Comparison of ENCODE assay signal across 16 cellular contexts in genomic region chr3:42119558-42120355, GRCh38. TPM values are rescaled to one million over a fixed set of nuclear protein-coding genes. Genes with fewer than 3 reads are reported as not detected.
DNase-seq lines count a peak whose midpoint lies in the region; ATAC-seq, FAIRE-seq and TF ChIP-seq lines count a peak whose summit lies in the region.
"Had no signal": no experiment of that assay in that cellular context is flagged by ENCODE, and none has a peak within 500 bp of the region (broad histone marks: within the 10 kb centered on the region; RNA-seq: fewer than 3 reads in every experiment).

No MANE protein-coding gene starts in this region.

- no TSS peak for BruUV-seq in MCF 10A (replicated peaks; lab: Mats Ljungman, UMichigan)

- H3K27ac ChIP-seq in breast epithelium = peak overlapping the region; percentile 70 to 81
- peak overlapping the region; percentile 23 for H3K27ac ChIP-seq in keratinocyte (ENCODE audit: control insufficient read depth, insufficient read depth, low read length)
- peak overlapping the region in 3 of 4 donors; percentile 31 to 58 (median 36) for H3K27ac ChIP-seq in upper lobe of left lung

- peaks cover 6% of the 10 kb centered on the region for H3K36me3 Mint-ChIP-seq in MCF 10A (ENCODE audit: insufficient read depth, unreplicated experiment)
- H3K36me3 Mint-ChIP-seq in activated naive CD8-positive, alpha-beta T cell treated with anti-CD3 and anti-CD28 coated beads, Interleukin-2, amount 50 U/mL, for 24 hours (ENCODE audit: low read depth) = peaks cover 6% of the 10 kb centered on the region

- no peaks in the 10 kb centered on the region for H3K9me3 ChIP-seq in breast epithelium
- no peaks in the 10 kb centered on the region for H3K9me3 ChIP-seq in keratinocyte (ENCODE audit: control insufficient read depth, low read depth, low read length)
- H3K9me3 ChIP-seq in upper lobe of left lung = no peaks in the 10 kb centered on the region

- H3K4me3 ChIP-seq in breast epithelium = no peak overlapping the region
- no peak overlapping the region for H3K4me3 ChIP-seq in keratinocyte (ENCODE audit: control insufficient read depth in 2 of 3, extremely low read depth in 1 of 3, insufficient read depth in 2 of 3, low read depth in 1 of 3, low read length in 3 of 3)
- no peak overlapping the region for H3K4me3 ChIP-seq in upper lobe of left lung
- H3K4me3 ChIP-seq: dorsolateral prefrontal cortex had no signal

- WGBS in upper lobe of left lung, 2 donors = 59 to 65% methylated on average over 7 of the region's 7 CpGs

- H3K27ac Mint-ChIP-seq in MCF 10A (ENCODE audit: low read depth, unreplicated experiment) = no peak overlapping the region
- H3K27ac Mint-ChIP-seq in activated naive CD8-positive, alpha-beta T cell treated with anti-CD3 and anti-CD28 coated beads, Interleukin-2, amount 50 U/mL, for 24 hours = no peak overlapping the region

- H3K9ac ChIP-seq in keratinocyte (ENCODE audit: control insufficient read depth, extremely low read depth, insufficient read depth, low read length) = no peak overlapping the region

- TF ChIP-seq CTCF in breast epithelium (IDR thresholded peaks at IDR 0.05) (no peak), MCF 10A (IDR thresholded peaks at IDR 0.05; ENCODE audit: unreplicated experiment) (no peak), keratinocyte (optimal IDR thresholded peaks at IDR 0.05 in 1 of 3, IDR thresholded peaks at IDR 0.05 in 1 of 3, conservative IDR thresholded peaks at IDR 0.05 in 1 of 3; ENCODE audit: extremely low read depth in 1 of 3, insufficient read depth in 2 of 3, low read length in 3 of 3) (no peak), upper lobe of left lung (IDR thresholded peaks at IDR 0.05) (no peak)

- no peak overlapping the region for H3K4me3 Mint-ChIP-seq in MCF 10A (ENCODE audit: unreplicated experiment)
- H3K4me3 Mint-ChIP-seq in activated naive CD8-positive, alpha-beta T cell treated with anti-CD3 and anti-CD28 coated beads, Interleukin-2, amount 50 U/mL, for 24 hours = no peak overlapping the region

- H3K79me2 ChIP-seq in keratinocyte (ENCODE audit: control insufficient read depth, insufficient read depth, low read length) = peaks cover 52% of the 10 kb centered on the region

- intact Hi-C loops in breast epithelium (cut with DNase I; ENCODE audit: low total_unique reads) = loop anchor here (5.0 kb wide), 1 partner anchor 73 kb away; no protein-coding TSS in a partner anchor
- intact Hi-C loops in MCF 10A (cut with micrococcal nuclease) = loop anchor here (5.0 to 10.0 kb wide), 3 partner anchors 227 to 1335 kb away; no protein-coding TSS in a partner anchor

- peaks cover 12% of the 10 kb centered on the region for H4K20me1 ChIP-seq in keratinocyte (ENCODE audit: control insufficient read depth, extremely low read depth, insufficient read depth, low read length)

- peaks cover 2% of the 10 kb centered on the region for H3K9me1 ChIP-seq in keratinocyte (ENCODE audit: control insufficient read depth, extremely low read depth, insufficient read depth, low read length)

- POLR2A ChIA-PET in MCF 10A (lab: Yijun Ruan, JAX) = interaction anchor here (0.7 to 2.1 kb wide), 5 partner anchors 15 to 72 kb away, joined by 3 to 10 read pairs (median 4); no protein-coding TSS in a partner anchor

- H3K36me3 ChIP-seq in breast epithelium (no peaks in the 10 kb centered on the region), keratinocyte (ENCODE audit: control insufficient read depth in 2 of 2, extremely low read depth in 1 of 2, insufficient read depth in 2 of 2, low read length in 2 of 2) (peaks cover 0 to 7% of the 10 kb centered on the region in 2 experiments), upper lobe of left lung (no peaks in the 10 kb centered on the region)

- H3K9me3 Mint-ChIP-seq in MCF 10A (ENCODE audit: unreplicated experiment) = no peaks in the 10 kb centered on the region
- no peaks in the 10 kb centered on the region for H3K9me3 Mint-ChIP-seq in activated naive CD8-positive, alpha-beta T cell treated with anti-CD3 and anti-CD28 coated beads, Interleukin-2, amount 50 U/mL, for 24 hours

- dilution Hi-C loops in keratinocyte (cut with MboI; ENCODE audit: extremely low pct_ligation_motif_present, low sequenced_read_pairs) = loop anchor here (10.0 to 25.0 kb wide), 2 partner anchors 75 to 207 kb away; no protein-coding TSS in a partner anchor

- H2AFZ ChIP-seq in keratinocyte (ENCODE audit: control insufficient read depth, low read length) = no peak overlapping the region

- TF ChIP-seq EP300 in upper lobe of left lung (IDR thresholded peaks at IDR 0.05) = peak in 1 of 4 donors; percentile 36

- TF ChIP-seq POLR2A in breast epithelium (IDR thresholded peaks at IDR 0.05) = no peak
- TF ChIP-seq POLR2A in upper lobe of left lung (IDR thresholded peaks at IDR 0.05) = no peak

- peaks cover 9 to 39% of the 10 kb centered on the region in 2 donors for H3K4me1 ChIP-seq in breast epithelium
- peaks cover 85% of the 10 kb centered on the region for H3K4me1 ChIP-seq in keratinocyte (ENCODE audit: control insufficient read depth, extremely low read depth, insufficient read depth, low read length)
- H3K4me1 ChIP-seq in upper lobe of left lung = peaks cover 60 to 81% (median 63%) of the 10 kb centered on the region in 4 donors

- no peak overlapping the region for H3K4me2 ChIP-seq in keratinocyte (ENCODE audit: control insufficient read depth, extremely low read depth, insufficient read depth, low read depth, low read length)

- no peak for FAIRE-seq in keratinocyte (lab: Jason Lieb, UNC)
- FAIRE-seq: frontal cortex, small intestine had no signal

- H3K27me3 Mint-ChIP-seq in MCF 10A (ENCODE audit: insufficient read depth, unreplicated experiment) = no peaks in the 10 kb centered on the region
- H3K27me3 Mint-ChIP-seq in activated naive CD8-positive, alpha-beta T cell treated with anti-CD3 and anti-CD28 coated beads, Interleukin-2, amount 50 U/mL, for 24 hours = no peaks in the 10 kb centered on the region

- H3K27me3 ChIP-seq in breast epithelium = no peaks in the 10 kb centered on the region
- H3K27me3 ChIP-seq in keratinocyte (ENCODE audit: control insufficient read depth, extremely low read depth, insufficient read depth, low read length) = no peaks in the 10 kb centered on the region
- H3K27me3 ChIP-seq in upper lobe of left lung = no peaks in the 10 kb centered on the region
- H3K27me3 ChIP-seq: dorsolateral prefrontal cortex had no signal

- H3K4me1 Mint-ChIP-seq in MCF 10A (ENCODE audit: insufficient read depth, unreplicated experiment) = peaks cover 49% of the 10 kb centered on the region
- peaks cover 33% of the 10 kb centered on the region for H3K4me1 Mint-ChIP-seq in activated naive CD8-positive, alpha-beta T cell treated with anti-CD3 and anti-CD28 coated beads, Interleukin-2, amount 50 U/mL, for 24 hours

- DNase-seq in breast epithelium (ENCODE audit: low spot score in 2 of 2) (peak in 1 of 2 donors; percentile 17), MCF 10A (ENCODE audit: unreplicated experiment) (no peak), UCSD-AML1 (lab: John Stamatoyannopoulos, UW; ENCODE audit: unreplicated experiment) (peak; percentile 24), keratinocyte (ENCODE audit: low read depth, low spot score) (no peak), upper lobe of left lung (peak in 1 of 2 donors; percentile 50), C1 segment of cervical spinal cord (lab: John Stamatoyannopoulos, UW) (no peak), NCI-H1048 (lab: John Stamatoyannopoulos, UW) (no peak)
- DNase-seq in activated naive CD8-positive, alpha-beta T cell treated with anti-CD3 and anti-CD28 coated beads, Interleukin-2, amount 50 U/mL, for 24 hours = no peak
- DNase-seq: ACHN, GOT3, left colon, NCI-H1417 treated with DMSO at 0.1 percent for 48 hours, NCI-H510A had no signal

- no peak for ATAC-seq in upper lobe of left lung (ENCODE audit: low FRiP score in 2 of 2)
- ATAC-seq in activated naive CD8-positive, alpha-beta T cell treated with anti-CD3 and anti-CD28 coated beads, Interleukin-2, amount 50 U/mL, for 24 hours = no peak

- CTCF ChIA-PET in MCF 10A (lab: Yijun Ruan, JAX) = interaction anchor here (0.6 to 10.1 kb wide), 27 partner anchors 8 to 1383 kb away, joined by 3 to 369 read pairs (median 4); partner anchors contain the start of gene TRAK1

RNA-seq across cellular contexts. Expression of gene TRAK1, which starts 28.6 kb away (rescaled TPM):
- total RNA-seq in breast epithelium = 10 to 100 TPM; 29.0 to 53.7 (median 40.6) TPM
- total RNA-seq in MCF 10A (2022) = 32.8 and 33.2 TPM in 2 replicates
- 58.2 to 63.7 TPM (median 62.8 TPM) in 3 replicates for polyA plus RNA-seq in keratinocyte
- 29.8 TPM for polyA plus RNA-seq in keratinocyte (2011; ENCODE audit: low read depth)
- 48.0 and 49.5 TPM in 2 replicates for polyA plus RNA-seq in keratinocyte (2011; cell fraction: cytosol; rRNA removed)
- polyA plus RNA-seq in keratinocyte (2011; cell fraction: nucleus; rRNA removed) = 132 and 142 TPM in 2 replicates
- polyA plus RNA-seq in keratinocyte (2012; ENCODE audit: low replicate concordance) = 29.8 and 46.9 TPM in 2 replicates
- 82.0 to 97.3 TPM (median 91.8 TPM) in 3 replicates for polyA minus RNA-seq in keratinocyte
- 84.2 TPM for polyA minus RNA-seq in keratinocyte (2011; cell fraction: cytosol; rRNA and poly(A)+ RNA removed)
- 83.0 and 146 TPM in 2 replicates for polyA minus RNA-seq in keratinocyte (2011; cell fraction: nucleus; rRNA and poly(A)+ RNA removed)
- total RNA-seq in upper lobe of left lung = 100 to 1,000 TPM in 1 of 6 donors, 10 to 100 TPM in 5; 46.7 to 107 (median 74.7) TPM

Comparison
In these comparisons a context has a peak if more than half of its experiments do, and no peak if none do; other contexts are left out.
1. H3K27ac ChIP-seq: peak in every context shown above with its lines; median percentile 76 in breast epithelium; 36 in upper lobe of left lung; 23 in keratinocyte.